Comparison of ENCODE assay signal across 20 cellular contexts in genomic region chr9:1708215-1708614, GRCh38.
DNase-seq lines count a peak whose midpoint lies in the region; TF ChIP-seq lines count a peak whose summit lies in the region.
"Had no signal": no experiment of that assay in that cellular context is flagged by ENCODE, and none has a peak within 500 bp of the region (broad histone marks: within the 10 kb centered on the region; RNA-seq: fewer than 3 reads in every experiment).

No MANE protein-coding gene starts in this region.

- peaks cover 5% of the 10 kb centered on the region for H3K9me3 Mint-ChIP-seq in type B pancreatic cell
- H3K9me3 Mint-ChIP-seq: CD4-positive, CD25-positive, alpha-beta regulatory T cell had no signal

- DNase-seq in NCI-H748 (lab: John Stamatoyannopoulos, UW; ENCODE audit: unreplicated experiment) (peak; percentile 16), NCI-H748 treated with DMSO at 0.1 percent for 48 hours (lab: John Stamatoyannopoulos, UW) (no peak), NCI-H526 (lab: John Stamatoyannopoulos, UW) (peak; percentile 40 to 45), iPS-NIHi11 (ENCODE audit: low spot score) (peak; percentile 26), type B pancreatic cell (ENCODE audit: extremely low spot score, unreplicated experiment) (no peak), NCI-H446 (lab: John Stamatoyannopoulos, UW) (no peak), GM10248 (ENCODE audit: extremely low spot score) (no peak), posterior vena cava (ENCODE audit: low spot score) (no peak)
- DNase-seq: BE2C; CD4-positive, CD25-positive, alpha-beta regulatory T cell; COR-L47; DMS53; EL; H7; HFFc6; KBM-7; NCI-H1694 treated with DMSO at 0.1 percent for 48 hours; NK-92 treated with Interleukin-12 subunit alpha and Interleukin-12 subunit beta, amount 100 ng/mL, for 24 hours; Peyer's patch; SW 1271 had no signal

- TF ChIP-seq CTCF in type B pancreatic cell (conservative IDR thresholded peaks at IDR 0.05) (no peak), GM10248 (IDR thresholded peaks at IDR 0.05; ENCODE audit: control extremely low read depth, extremely low read depth, low read depth, missing control alignments) (no peak)

- POLR2A ChIA-PET in GM10248 (lab: Yijun Ruan, JAX): no interaction called here

- intact Hi-C loops in posterior vena cava (cut with DNase I): no loop called here

- H3K4me1 Mint-ChIP-seq in type B pancreatic cell (ENCODE audit: unreplicated experiment): peaks cover 9% of the 10 kb centered on the region
- H3K4me1 Mint-ChIP-seq: CD4-positive, CD25-positive, alpha-beta regulatory T cell had no signal

- H3K36me3 Mint-ChIP-seq in type B pancreatic cell: peaks cover 4% of the 10 kb centered on the region
- H3K36me3 Mint-ChIP-seq: CD4-positive, CD25-positive, alpha-beta regulatory T cell had no signal

- H3K4me3 Mint-ChIP-seq in type B pancreatic cell: no peak overlapping the region
- H3K4me3 Mint-ChIP-seq: CD4-positive, CD25-positive, alpha-beta regulatory T cell; HFFc6 had no signal

- CTCF ChIA-PET in GM10248 (lab: Yijun Ruan, JAX): interaction anchor here (1.2 to 1.9 kb wide), 2 partner anchors 132 to 164 kb away, joined by 3 to 5 read pairs; no protein-coding TSS in a partner anchor

- no peaks in the 10 kb centered on the region for H3K27me3 Mint-ChIP-seq in type B pancreatic cell

- peak overlapping the region; percentile 35 for H3K27ac Mint-ChIP-seq in type B pancreatic cell
- H3K27ac Mint-ChIP-seq: CD4-positive, CD25-positive, alpha-beta regulatory T cell; HFFc6 had no signal

Comparison
In these comparisons a context has a peak if more than half of its experiments do, and no peak if none do; other contexts are left out.
1. DNase-seq: peak in NCI-H748 (single experiment), NCI-H526 (2 of 2) and iPS-NIHi11 (single experiment); none in NCI-H748 treated with DMSO at 0.1 percent for 48 hours (single experiment), type B pancreatic cell (single experiment), NCI-H446 (0 of 2), GM10248 (single experiment) and posterior vena cava (single experiment).